Comparison of ENCODE assay signal across 16 cellular contexts in the genomic region with DNA sequence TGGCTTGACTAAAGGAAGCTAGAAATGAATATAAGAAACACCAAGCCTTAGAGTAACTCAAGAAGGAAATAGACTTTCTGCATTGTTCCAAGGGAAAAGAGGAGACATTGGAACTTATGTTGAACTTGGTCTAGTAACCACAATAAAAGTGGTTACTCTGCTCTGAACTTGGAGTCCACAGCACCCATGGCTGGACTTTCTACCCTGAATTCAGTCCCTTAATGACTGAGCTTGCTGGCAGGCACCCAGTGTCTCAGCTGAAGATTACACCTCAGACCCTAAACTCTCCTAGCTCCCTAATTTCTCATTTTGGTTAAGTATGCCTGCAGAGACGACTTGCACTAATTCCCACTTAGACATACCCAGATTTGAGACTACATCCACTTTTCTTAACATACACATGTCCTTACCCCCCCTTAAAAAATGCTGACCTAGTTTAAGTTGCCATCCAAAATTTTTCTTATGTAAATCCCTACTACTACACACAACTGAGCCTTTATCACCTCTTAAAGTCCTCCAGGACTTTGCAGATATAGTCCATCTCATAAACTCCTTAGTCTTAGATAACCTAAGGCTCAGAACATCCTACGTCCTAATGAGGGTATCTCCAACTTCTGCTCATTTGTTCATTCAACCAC.
DNase-seq lines count a peak whose midpoint lies in the region; ATAC-seq, FAIRE-seq and TF ChIP-seq lines count a peak whose summit lies in the region.
"Had no signal": no experiment of that assay in that cellular context is flagged by ENCODE, and none has a peak within 500 bp of the region (broad histone marks: within the 10 kb centered on the region; RNA-seq: fewer than 3 reads in every experiment).

No MANE protein-coding gene starts in this region.

- no peak for ATAC-seq in IMR-90 (ENCODE audit: low read depth)
- peak; percentile 44 for ATAC-seq in left colon
- peak; percentile 52 for ATAC-seq in mucosa of descending colon
- ATAC-seq in GM21528 (IDR thresholded peaks at IDR 0.05; ENCODE audit: low FRiP score, unreplicated experiment) = no peak
- ATAC-seq: GM12878 had no signal

- no peaks in the 10 kb centered on the region for H3K36me3 ChIP-seq in IMR-90 (ENCODE audit: control insufficient read depth, insufficient read depth, low read length)
- H3K36me3 ChIP-seq in mucosa of descending colon (ENCODE audit: low read depth) = no peaks in the 10 kb centered on the region
- no peaks in the 10 kb centered on the region for H3K36me3 ChIP-seq in suprapubic skin
- H3K36me3 ChIP-seq: BLaER1 treated with 17β-estradiol and CSF1 and Interleukin-3, amounts not matched to agents 10 nM and 100 nM had no signal

- FAIRE-seq in HTR-8/SVneo (lab: Jason Lieb, UNC) = no peak
- FAIRE-seq: A204.1, GM12878 had no signal

- H3K4ac ChIP-seq in IMR-90 (ENCODE audit: low read depth, low read length) = peak overlapping the region; percentile 15; the same call in 1 of the 2 replicates

- H3K4me1 ChIP-seq in IMR-90 (ENCODE audit: control insufficient read depth, insufficient read depth, low read length) (peaks cover 11% of the 10 kb centered on the region), mucosa of descending colon (ENCODE audit: low read depth) (no peaks in the 10 kb centered on the region), suprapubic skin (peaks cover 24% of the 10 kb centered on the region)

- TF ChIP-seq CTCF in IMR-90 (conservative IDR thresholded peaks at IDR 0.05; ENCODE audit: low read depth, low read length) = no peak
- TF ChIP-seq CTCF in mucosa of descending colon (IDR thresholded peaks at IDR 0.05) = no peak
- TF ChIP-seq CTCF in suprapubic skin (IDR thresholded peaks at IDR 0.05) = no peak

- no peak for TF ChIP-seq EP300 in suprapubic skin (IDR thresholded peaks at IDR 0.05)

- no peaks in the 10 kb centered on the region for H4K20me1 ChIP-seq in IMR-90 (ENCODE audit: insufficient read depth, low read length)
- H4K20me1 ChIP-seq: BLaER1 treated with 17β-estradiol and CSF1 and Interleukin-3, amounts not matched to agents 10 nM and 100 nM had no signal

- H3K18ac ChIP-seq in IMR-90 (ENCODE audit: low read depth, low read length) = peak overlapping the region; percentile 69

- 100% methylated on average over 1 of the region's 2 CpGs; no CpG with 5 or more reads in 1 of the 2 experiments for whole genome bisulfite sequencing in IMR-90 (ENCODE audit: extremely low coverage in 2 of 2, insufficient read length in 1 of 2), 2 experiments
- 89% methylated on average over 2 of the region's 2 CpGs for WGBS in suprapubic skin

- intact Hi-C loops in IMR-90 (cut with micrococcal nuclease) (loop anchor here (5.0 kb wide), 2 partner anchors 398 to 523 kb away; no protein-coding TSS in a partner anchor), left colon (cut with DNase I, micrococcal nuclease) (loop anchor here in 1 of 2 donors (5.0 kb wide), 1 partner anchor 648 kb away; no protein-coding TSS in a partner anchor), mucosa of descending colon (cut with DNase I, micrococcal nuclease) (loop anchor here (5.0 to 10.0 kb wide), 2 partner anchors 645 to 648 kb away; no protein-coding TSS in a partner anchor)

- TF ChIP-seq POLR2A in IMR-90 (IDR thresholded peaks at IDR 0.05; ENCODE audit: low read depth, low read length) (no peak), suprapubic skin (IDR thresholded peaks at IDR 0.05) (no peak)

- 0 out of 2 replicates have a peak, but pooled peaks cover 12% of the 10 kb centered on the region for H3K9me1 ChIP-seq in IMR-90 (ENCODE audit: insufficient read depth, low read length)

- CTCF ChIA-PET in IMR-90 (lab: Yijun Ruan, JAX) = interaction anchor here (0.8 kb wide), 1 partner anchor 62 kb away, joined by 4 read pairs; no protein-coding TSS in a partner anchor

- peak overlapping the region in 1 of 2 experiments; percentile 73; a peak in 1 of 4 replicates for H4K8ac ChIP-seq in IMR-90 (ENCODE audit: low read depth in 2 of 2, low read length in 2 of 2)

- DNase-seq in IMR-90 (no peak), left colon (no peak), mucosa of descending colon (no peak), suprapubic skin (ENCODE audit: low spot score in 2 of 2) (no peak), AG20443 (ENCODE audit: low spot score) (no peak), HTR-8/SVneo (ENCODE audit: insufficient read length, low spot score) (no peak)
- DNase-seq: Calu3; CD4-positive, alpha-beta T cell; DMS 273 treated with DMSO at 0.1 percent for 48 hours; GOT3; H9; KG1 had no signal

- H3K9me3 ChIP-seq in IMR-90 (ENCODE audit: control insufficient read depth, insufficient read depth, low read length) (no peaks in the 10 kb centered on the region; the same call in 1 of the 2 replicates), mucosa of descending colon (no peaks in the 10 kb centered on the region), suprapubic skin (no peaks in the 10 kb centered on the region)

- H3K27ac ChIP-seq in IMR-90 (ENCODE audit: insufficient read depth, low read length) (no peak overlapping the region), suprapubic skin (peak overlapping the region; percentile 11)
- H3K27ac ChIP-seq: BLaER1 treated with 17β-estradiol and CSF1 and Interleukin-3, amounts not matched to agents 10 nM and 100 nM had no signal

- POLR2A ChIA-PET in IMR-90 (lab: Charles Lee; ENCODE audit: unreplicated experiment) = interaction anchor here (0.6 kb wide), 1 partner anchor 172 kb away, joined by 4 read pairs; no protein-coding TSS in a partner anchor

- no peak for TF ChIP-seq RAD21 in IMR-90 (IDR thresholded peaks at IDR 0.05; ENCODE audit: low read length)

- H2BK15ac ChIP-seq in IMR-90 (ENCODE audit: low read depth, low read length) = peak overlapping the region; percentile 87

- no TSS peak for BruUV-seq in IMR-90 (replicated peaks; lab: Mats Ljungman, UMichigan)

- H3K23ac ChIP-seq in IMR-90 (ENCODE audit: low read depth, low read length) = no peak overlapping the region

- dilution Hi-C loops in IMR-90 (cut with HindIII; ENCODE audit: low sequenced_read_pairs, unreplicated experiment) = loop anchor here (10.0 kb wide), 2 partner anchors 175 to 655 kb away; no protein-coding TSS in a partner anchor

- H3K56ac ChIP-seq in IMR-90 (ENCODE audit: extremely low read depth, insufficient read depth, low read length) = no peak overlapping the region

- H4K5ac ChIP-seq in IMR-90 (ENCODE audit: low read depth, low read length) = peak overlapping the region; percentile 57; the same call in 1 of the 2 replicates

- in situ Hi-C loops in IMR-90 (cut with MboI; ENCODE audit: low sequenced_read_pairs) = loop anchor here (5.0 kb wide), 1 partner anchor 653 kb away; no protein-coding TSS in a partner anchor

- H2BK120ac ChIP-seq in IMR-90 (ENCODE audit: low read depth, low read length) = peak overlapping the region; percentile 69; the same call in 1 of the 2 replicates

- no peak overlapping the region for H2AFZ ChIP-seq in IMR-90 (replicated peaks; ENCODE audit: low read length, poor library complexity)

- no peak overlapping the region for H2BK5ac ChIP-seq in IMR-90 (ENCODE audit: low read depth, low read length, poor library complexity, severe bottlenecking)

- no peaks in the 10 kb centered on the region for H3K79me1 ChIP-seq in IMR-90 (ENCODE audit: low read depth in 1 of 2, low read length in 2 of 2)

- H4K91ac ChIP-seq in IMR-90 (ENCODE audit: insufficient read depth, low read depth, low read length) = peak overlapping the region; percentile 71

- H3K27me3 ChIP-seq in IMR-90 (ENCODE audit: control insufficient read depth, insufficient read depth, low read length) = no peaks in the 10 kb centered on the region
- H3K27me3 ChIP-seq in suprapubic skin = no peaks in the 10 kb centered on the region
- H3K27me3 ChIP-seq: BLaER1 treated with 17β-estradiol and CSF1 and Interleukin-3, amounts not matched to agents 10 nM and 100 nM had no signal

- H3K4me3 ChIP-seq in IMR-90 (ENCODE audit: insufficient read depth, low read depth, low read length) = no peak overlapping the region
- no peak overlapping the region for H3K4me3 ChIP-seq in mucosa of descending colon
- no peak overlapping the region for H3K4me3 ChIP-seq in suprapubic skin
- H3K4me3 ChIP-seq: BLaER1 treated with 17β-estradiol and CSF1 and Interleukin-3, amounts not matched to agents 10 nM and 100 nM; GM12878 had no signal

- H3K4me2 ChIP-seq in IMR-90 (ENCODE audit: low read depth, low read length) = no peak overlapping the region
- H3K4me2 ChIP-seq: BLaER1 treated with 17β-estradiol and CSF1 and Interleukin-3, amounts not matched to agents 10 nM and 100 nM had no signal

- H2BK20ac ChIP-seq in IMR-90 (ENCODE audit: low read depth, low read length) = peak overlapping the region; percentile 57

- H2AK9ac ChIP-seq in IMR-90 (replicated peaks; ENCODE audit: low read depth, low read length, poor library complexity) = no peak overlapping the region

- H3K9ac ChIP-seq in IMR-90 (ENCODE audit: low read depth, low read length) = no peak overlapping the region
- H3K9ac ChIP-seq: BLaER1 treated with 17β-estradiol and CSF1 and Interleukin-3, amounts not matched to agents 10 nM and 100 nM had no signal

- H2AK5ac ChIP-seq in IMR-90 (ENCODE audit: low read depth, low read length) = peak overlapping the region; percentile 54

- H3K14ac ChIP-seq in IMR-90 (replicated peaks; ENCODE audit: low read depth, low read length) = no peak overlapping the region; the same call in 1 of the 2 replicates

TF ChIP-seq in IMR-90, 13 proteins besides CTCF, POLR2A, EP300 and RAD21:
- no peak for TF ChIP-seq RFX5 (IDR thresholded peaks at IDR 0.05; ENCODE audit: low read depth, low read length)
- no peak for TF ChIP-seq NFE2L2 (IDR thresholded peaks at IDR 0.05; ENCODE audit: low read depth, low read length)
- peak; percentile 31; the same call in 1 of the 2 replicates for TF ChIP-seq MAFK (IDR thresholded peaks at IDR 0.05; ENCODE audit: low read depth, low read length)
- TF ChIP-seq, protein P1, sequence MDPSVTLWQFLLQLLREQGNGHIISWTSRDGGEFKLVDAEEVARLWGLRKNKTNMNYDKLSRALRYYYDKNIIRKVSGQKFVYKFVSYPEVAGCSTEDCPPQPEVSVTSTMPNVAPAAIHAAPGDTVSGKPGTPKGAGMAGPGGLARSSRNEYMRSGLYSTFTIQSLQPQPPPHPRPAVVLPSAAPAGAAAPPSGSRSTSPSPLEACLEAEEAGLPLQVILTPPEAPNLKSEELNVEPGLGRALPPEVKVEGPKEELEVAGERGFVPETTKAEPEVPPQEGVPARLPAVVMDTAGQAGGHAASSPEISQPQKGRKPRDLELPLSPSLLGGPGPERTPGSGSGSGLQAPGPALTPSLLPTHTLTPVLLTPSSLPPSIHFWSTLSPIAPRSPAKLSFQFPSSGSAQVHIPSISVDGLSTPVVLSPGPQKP (IDR thresholded peaks at IDR 0.05; ENCODE audit: borderline replicate concordance, low read depth, low read length) = no peak
TF ChIP-seq in IMR-90: peak in this region for 1.

Comparison
In these comparisons a context has a peak if more than half of its experiments do, and no peak if none do; other contexts are left out.
1. ATAC-seq: peak in left colon (single experiment) and mucosa of descending colon (single experiment); none in IMR-90 (single experiment) and GM21528 (single experiment).